Comparison of ENCODE assay signal across 1 cellular context in genomic region chr5:172008689-172009141, GRCh38.
TF ChIP-seq lines count a peak whose summit lies in the region.

No MANE protein-coding gene starts in this region.

TF ChIP-seq in H1, 55 proteins besides CTCF, POLR2A, EP300 and RAD21:
- no peak for TF ChIP-seq EGR1 (IDR thresholded peaks at IDR 0.05; ENCODE audit: borderline replicate concordance, low read depth, low read length)
- TF ChIP-seq GTF2F1 (IDR thresholded peaks at IDR 0.05; ENCODE audit: borderline replicate concordance, low read depth, low read length), result no peak
- TF ChIP-seq TCF12 (IDR thresholded peaks at IDR 0.05; ENCODE audit: low read depth, low read length), result no peak
- no peak for TF ChIP-seq MAFK (IDR thresholded peaks at IDR 0.05; ENCODE audit: low read depth, low read length)
- no peak for TF ChIP-seq SUZ12 (IDR thresholded peaks at IDR 0.05; ENCODE audit: low read length)
- peak; percentile 89 for TF ChIP-seq CHD7 (IDR thresholded peaks at IDR 0.05; ENCODE audit: insufficient replicate concordance, low read length)
- TF ChIP-seq SP2 (IDR thresholded peaks at IDR 0.05; ENCODE audit: low read length), result no peak
- TF ChIP-seq ATF2 (IDR thresholded peaks at IDR 0.05; ENCODE audit: low read length), result peak; percentile 81
- no peak for TF ChIP-seq ASH2L (IDR thresholded peaks at IDR 0.05; ENCODE audit: low read length)
- peak; percentile 83 for TF ChIP-seq NANOG (IDR thresholded peaks at IDR 0.05; ENCODE audit: insufficient read depth, low read depth, low read length, poor library complexity, severe bottlenecking)
- TF ChIP-seq KDM5A (IDR thresholded peaks at IDR 0.05; ENCODE audit: low read length), result no peak
- TF ChIP-seq CEBPB (IDR thresholded peaks at IDR 0.05; ENCODE audit: low read depth, low read length), result peak; percentile 97
- no peak for TF ChIP-seq TAF1 (IDR thresholded peaks at IDR 0.05; ENCODE audit: low read depth, low read length)
- TF ChIP-seq POU5F1 (IDR thresholded peaks at IDR 0.05; ENCODE audit: low read depth, low read length), result peak; percentile 55; the same call in 1 of the 2 replicates
- no peak; the same call in 1 of the 2 replicates for TF ChIP-seq TBP (IDR thresholded peaks at IDR 0.05; ENCODE audit: low read depth, low read length)
- peak; percentile 50 to 90; a peak in 2 of 4 replicates for TF ChIP-seq SIN3A (conservative IDR thresholded peaks at IDR 0.05 in 1 of 2, IDR thresholded peaks at IDR 0.05 in 1 of 2; ENCODE audit: low read depth in 1 of 2, low read length in 2 of 2)
- no peak for TF ChIP-seq MAX (IDR thresholded peaks at IDR 0.05)
- TF ChIP-seq RXRA (IDR thresholded peaks at IDR 0.05; ENCODE audit: insufficient read depth, low read depth, low read length), result no peak
- TF ChIP-seq E2F6 (IDR thresholded peaks at IDR 0.05), result no peak
- no peak for TF ChIP-seq YY1 (IDR thresholded peaks at IDR 0.05; ENCODE audit: low read depth, low read length)
- no peak for TF ChIP-seq RBBP5 (IDR thresholded peaks at IDR 0.05; ENCODE audit: borderline replicate concordance, low read depth, low read length)
- peak; percentile 67 to 93; a peak in 2 of 4 replicates for TF ChIP-seq HDAC2 (IDR thresholded peaks at IDR 0.05; ENCODE audit: borderline replicate concordance in 1 of 2, low read depth in 2 of 2, low read length in 2 of 2)
- peak; percentile 78 for TF ChIP-seq SP1 (IDR thresholded peaks at IDR 0.05; ENCODE audit: low read depth, low read length)
- no peak for TF ChIP-seq EZH2 (IDR thresholded peaks at IDR 0.05; ENCODE audit: low read depth, low read length, severe bottlenecking)
- TF ChIP-seq CREB1 (IDR thresholded peaks at IDR 0.05), result no peak; the same call in 1 of the 2 replicates
- TF ChIP-seq KDM4A (IDR thresholded peaks at IDR 0.05; ENCODE audit: low read depth, low read length, severe bottlenecking), result no peak
- TF ChIP-seq CTBP2 (IDR thresholded peaks at IDR 0.05; ENCODE audit: borderline replicate concordance, insufficient read depth, insufficient read length, low read length), result no peak
- no peak for TF ChIP-seq BCL11A (IDR thresholded peaks at IDR 0.05; ENCODE audit: low read depth in 2 of 2, low read length in 2 of 2)
- no peak for TF ChIP-seq RFX5 (IDR thresholded peaks at IDR 0.05; ENCODE audit: borderline replicate concordance, low read depth, low read length)
- no peak for TF ChIP-seq CBX5 (IDR thresholded peaks at IDR 0.05; ENCODE audit: low read depth, low read length)
- TF ChIP-seq JUND (IDR thresholded peaks at IDR 0.05; ENCODE audit: low read length), result no peak
- TF ChIP-seq SAP30 (IDR thresholded peaks at IDR 0.05; ENCODE audit: insufficient read depth, insufficient replicate concordance, low read length), result peak; percentile 42
- TF ChIP-seq SP4 (IDR thresholded peaks at IDR 0.05; ENCODE audit: low read length), result no peak
- no peak for TF ChIP-seq POLR2AphosphoS5 (IDR thresholded peaks at IDR 0.05; ENCODE audit: low read depth, low read length)
- no peak for TF ChIP-seq TAF7 (optimal IDR thresholded peaks at IDR 0.05; ENCODE audit: borderline replicate concordance, low read depth, low read length)
- no peak for TF ChIP-seq ZNF274 (IDR thresholded peaks at IDR 0.05; ENCODE audit: borderline replicate concordance, extremely low read depth, low read length)
- peak; percentile 63; the same call in 1 of the 2 replicates for TF ChIP-seq TEAD4 (IDR thresholded peaks at IDR 0.05; ENCODE audit: low read depth, low read length)
- TF ChIP-seq USF2 (IDR thresholded peaks at IDR 0.05; ENCODE audit: low read length), result no peak
TF ChIP-seq in H1: peak in this region for 10.
